18 cellular contexts compared by ENCODE assay signal in the genomic region with DNA sequence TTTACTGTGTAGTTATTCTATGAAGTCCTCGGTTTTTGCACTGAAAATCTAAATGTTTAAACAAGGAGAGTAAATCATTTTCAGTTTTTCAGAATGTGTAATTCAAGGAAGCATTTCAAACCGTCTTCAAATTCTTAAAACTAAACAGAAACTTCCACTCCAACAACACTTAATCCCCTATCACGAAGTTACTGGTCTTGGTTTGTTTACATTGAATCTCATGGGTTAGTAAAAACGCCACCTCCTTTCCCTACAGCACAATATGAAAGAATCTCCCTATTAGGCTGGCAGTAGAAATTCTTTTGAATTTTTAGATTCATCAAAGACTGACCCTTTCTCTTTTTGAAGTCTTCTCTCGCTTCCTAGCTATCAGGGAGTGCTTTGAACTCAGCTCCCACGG.
"Had no signal": no experiment of that assay in that cellular context is flagged by ENCODE, and none has a peak within 500 bp of the region (broad histone marks: within the 10 kb centered on the region; RNA-seq: fewer than 3 reads in every experiment).

No MANE protein-coding gene starts in this region.

- H3K4me1 ChIP-seq: gastrocnemius medialis, heart right ventricle, left ventricle myocardium inferior, lower lobe of right lung, transverse colon had no signal

- H3K4me1 Mint-ChIP-seq: memory B cell had no signal

- H3K36me3 ChIP-seq: gastrocnemius medialis, heart right ventricle, lower lobe of right lung, stomach, thoracic aorta, transverse colon had no signal

- ATAC-seq: gastrocnemius medialis; heart right ventricle; lower lobe of right lung; natural killer cell treated with Interleukin-12 subunit alpha and Interleukin-12 subunit beta and Interleukin-15 and Interleukin-18, amount 100 ng/mL, for 72 hours; sciatic nerve had no signal

- H3K9me3 Mint-ChIP-seq: memory B cell; natural killer cell treated with Interleukin-12 subunit alpha and Interleukin-12 subunit beta and Interleukin-15 and Interleukin-18, amount 100 ng/mL, for 72 hours had no signal

- H3K9me3 ChIP-seq: gastrocnemius medialis, left ventricle myocardium inferior, lower lobe of right lung, stomach, thoracic aorta, transverse colon had no signal

- H3K27ac Mint-ChIP-seq: endodermal cell; memory B cell; natural killer cell treated with Interleukin-12 subunit alpha and Interleukin-12 subunit beta and Interleukin-15 and Interleukin-18, amount 100 ng/mL, for 72 hours had no signal

- DNase-seq: dermis blood vessel endothelial cell; effector CD4-positive, alpha-beta T cell; endodermal cell; erythroblast; gastrocnemius medialis; heart right ventricle; left ventricle myocardium inferior; lower lobe of right lung; midbrain; occipital lobe; stimulated activated naive CD4-positive, alpha-beta T cell; stomach; substantia nigra; transverse colon had no signal

- H3K4me3 ChIP-seq: gastrocnemius medialis, heart right ventricle, left ventricle myocardium inferior, lower lobe of right lung, stomach, thoracic aorta, transverse colon had no signal

- H3K27ac ChIP-seq: gastrocnemius medialis, heart right ventricle, left ventricle myocardium inferior, lower lobe of right lung, thoracic aorta, transverse colon had no signal

- H3K27me3 Mint-ChIP-seq: memory B cell; natural killer cell treated with Interleukin-12 subunit alpha and Interleukin-12 subunit beta and Interleukin-15 and Interleukin-18, amount 100 ng/mL, for 72 hours had no signal

- H3K36me3 Mint-ChIP-seq: natural killer cell treated with Interleukin-12 subunit alpha and Interleukin-12 subunit beta and Interleukin-15 and Interleukin-18, amount 100 ng/mL, for 72 hours had no signal

- H3K27me3 ChIP-seq: gastrocnemius medialis, heart right ventricle, stomach, transverse colon had no signal

- H3K4me3 Mint-ChIP-seq: endodermal cell; memory B cell; natural killer cell treated with Interleukin-12 subunit alpha and Interleukin-12 subunit beta and Interleukin-15 and Interleukin-18, amount 100 ng/mL, for 72 hours had no signal
